Comparison of ENCODE assay signal across 28 cellular contexts in genomic region chr9:21943464-21943863, GRCh38. TPM values are rescaled to one million over a fixed set of nuclear protein-coding genes. Genes with fewer than 3 reads are reported as not detected.
"Had no signal": no experiment of that assay in that cellular context is flagged by ENCODE, and none has a peak within 500 bp of the region (broad histone marks: within the 10 kb centered on the region; RNA-seq: fewer than 3 reads in every experiment).

No MANE protein-coding gene starts in this region.

- H3K9me3 Mint-ChIP-seq: activated B cell treated with CpG ODN at 0.5 μM for 24 hours; activated naive CD8-positive, alpha-beta T cell treated with anti-CD3 and anti-CD28 coated beads, Interleukin-2, amount 50 U/mL, for 24 hours; dendritic cell treated with granulocyte-macrophage colony-stimulating factor and Interleukin-4, amounts not matched to agents 40 ng/mL and 50 ng/mL, for 4 days had no signal

- H3K27me3 ChIP-seq: suprapubic skin, upper lobe of right lung had no signal

- H3K4me3 Mint-ChIP-seq: activated B cell treated with CpG ODN at 0.5 μM for 24 hours; activated CD8-positive, alpha-beta T cell treated with anti-CD3 and anti-CD28 coated beads for 36 hours; activated naive CD4-positive, alpha-beta T cell treated with anti-CD3 and anti-CD28 coated beads, Interleukin-2, amount 50 U/mL, for 24 hours; activated naive CD8-positive, alpha-beta T cell treated with anti-CD3 and anti-CD28 coated beads, Interleukin-2, amount 50 U/mL, for 24 hours; activated T-cell treated with anti-CD3 and anti-CD28 coated beads, Interleukin-2, amount 50 U/mL, for 4 hours; activated T-helper 17 cell treated with anti-CD3 and anti-CD28 coated beads, Interleukin-2, amount 50 U/mL, for 72 hours; dendritic cell treated with granulocyte-macrophage colony-stimulating factor and Interleukin-4, amounts not matched to agents 40 ng/mL and 50 ng/mL, for 4 days; endodermal cell; nephron had no signal

- H3K9me3 ChIP-seq: left ventricle myocardium inferior, suprapubic skin, tibial artery, upper lobe of right lung had no signal

- H3K27ac Mint-ChIP-seq: activated B cell treated with CpG ODN at 0.5 μM for 24 hours; activated CD8-positive, alpha-beta T cell treated with anti-CD3 and anti-CD28 coated beads for 36 hours; activated naive CD4-positive, alpha-beta T cell treated with anti-CD3 and anti-CD28 coated beads, Interleukin-2, amount 50 U/mL, for 24 hours; activated naive CD8-positive, alpha-beta T cell treated with anti-CD3 and anti-CD28 coated beads, Interleukin-2, amount 50 U/mL, for 24 hours; activated T-helper 17 cell treated with anti-CD3 and anti-CD28 coated beads, Interleukin-2, amount 50 U/mL, for 72 hours; dendritic cell treated with granulocyte-macrophage colony-stimulating factor and Interleukin-4, amounts not matched to agents 40 ng/mL and 50 ng/mL, for 4 days; endodermal cell; nephron had no signal

- ATAC-seq: activated CD8-positive, alpha-beta T cell treated with anti-CD3 and anti-CD28 coated beads for 36 hours; activated naive CD8-positive, alpha-beta T cell treated with anti-CD3 and anti-CD28 coated beads, Interleukin-2, amount 50 U/mL, for 24 hours; activated T-cell treated with anti-CD3 and anti-CD28 coated beads, Interleukin-2, amount 50 U/mL, for 4 hours; activated T-helper 17 cell treated with anti-CD3 and anti-CD28 coated beads, Interleukin-2, amount 50 U/mL, for 72 hours; esophagus mucosa; right cardiac atrium; upper lobe of right lung had no signal

- DNase-seq: activated B cell treated with CpG ODN at 0.5 μM for 24 hours; activated CD4-positive, alpha-beta T cell treated with anti-CD3 and anti-CD28 coated beads, Interleukin-2, amount 50 U/mL, for 1 hour; activated CD8-positive, alpha-beta T cell treated with anti-CD3 and anti-CD28 coated beads for 36 hours; activated gamma-delta T cell treated with Interleukin-2 at 50 U/mL for 16 hours; activated naive CD8-positive, alpha-beta T cell treated with anti-CD3 and anti-CD28 coated beads, Interleukin-2, amount 50 U/mL, for 24 hours; activated T-cell treated with anti-CD3 and anti-CD28 coated beads, Interleukin-2, amount 50 U/mL, for 4 hours; amygdala; central memory CD4-positive, alpha-beta T cell; endodermal cell; foreskin fibroblast; head of caudate nucleus; hypothalamus; kidney glomerular epithelial cell; left ventricle myocardium inferior; posterior cingulate gyrus; right cardiac atrium; stimulated activated CD4-positive, alpha-beta T cell treated with anti-CD3 and anti-CD28 coated beads, Interleukin-15, amount 100 ng/mL, for 24 hours; stimulated activated CD4-positive, alpha-beta T cell treated with anti-CD3 and anti-CD28 coated beads, Interleukin-2, amount 100 ng/mL, for 24 hours; stimulated activated naive CD4-positive, alpha-beta T cell; tibial artery; upper lobe of right lung had no signal

- H3K4me1 ChIP-seq: left ventricle myocardium inferior, suprapubic skin, tibial artery, upper lobe of right lung had no signal

- H3K4me3 ChIP-seq: left ventricle myocardium inferior, lung, suprapubic skin, tibial artery, upper lobe of right lung had no signal

- H3K4me1 Mint-ChIP-seq: activated B cell treated with CpG ODN at 0.5 μM for 24 hours; activated naive CD4-positive, alpha-beta T cell treated with anti-CD3 and anti-CD28 coated beads, Interleukin-2, amount 50 U/mL, for 24 hours; activated naive CD8-positive, alpha-beta T cell treated with anti-CD3 and anti-CD28 coated beads, Interleukin-2, amount 50 U/mL, for 24 hours; activated T-helper 17 cell treated with anti-CD3 and anti-CD28 coated beads, Interleukin-2, amount 50 U/mL, for 72 hours; endodermal cell; nephron had no signal

- H3K27ac ChIP-seq: left ventricle myocardium inferior, suprapubic skin, tibial artery, upper lobe of right lung had no signal

- H3K36me3 ChIP-seq: left ventricle myocardium inferior, suprapubic skin, tibial artery, upper lobe of right lung had no signal

RNA-seq across cellular contexts. Expression of gene CDKN2B-AS1, which starts 51.1 kb away (rescaled TPM):
- total RNA-seq: endodermal cell had no signal
